In genomic region chr22:39763276-39763675, GRCh38 we compare ENCODE assay signal across 29 cellular contexts.
"Had no signal": no experiment of that assay in that cellular context is flagged by ENCODE, and none has a peak within 500 bp of the region (broad histone marks: within the 10 kb centered on the region; RNA-seq: fewer than 3 reads in every experiment).

No MANE protein-coding gene starts in this region.

- H3K4me3 ChIP-seq: ovary, prostate gland, right lobe of liver, sigmoid colon, stomach, thoracic aorta, thyroid gland, tibial nerve, upper lobe of left lung, vagina had no signal

- H3K36me3 ChIP-seq: ovary, prostate gland, right lobe of liver, sigmoid colon, stomach, thoracic aorta, thyroid gland, tibial nerve, upper lobe of left lung, vagina had no signal

- H3K9me3 ChIP-seq: ovary, prostate gland, right lobe of liver, stomach, thoracic aorta, thyroid gland, upper lobe of left lung, vagina had no signal

- H3K27ac Mint-ChIP-seq: naive B cell; naive thymus-derived CD8-positive, alpha-beta T cell; natural killer cell treated with Interleukin-12 subunit alpha and Interleukin-12 subunit beta and Interleukin-15 and Interleukin-18, amount 100 ng/mL, for 72 hours; nephron progenitor cell; stimulated activated effector memory CD8-positive, alpha-beta T cell treated with anti-CD3 and anti-CD28 coated beads, Interleukin-12 subunit alpha, Interleukin-12 subunit beta, amount 100 ng/mL, for 72 hours; stimulated activated naive B cell treated with anti-CD40 and anti-IgM and Interleukin-4, amounts not matched to agents 10 μg/mL and 1 μg/mL and 100 μg/mL, for 72 hours; stimulated activated naive CD8-positive, alpha-beta T cell treated with anti-CD3 and anti-CD28 coated beads, Interleukin-15, Interleukin-2, amounts not matched to agents 100 ng/mL and 50 ng/mL, for 24 hours had no signal

- H3K36me3 Mint-ChIP-seq: naive thymus-derived CD8-positive, alpha-beta T cell; natural killer cell treated with Interleukin-12 subunit alpha and Interleukin-12 subunit beta and Interleukin-15 and Interleukin-18, amount 100 ng/mL, for 72 hours; stimulated activated effector memory CD8-positive, alpha-beta T cell treated with anti-CD3 and anti-CD28 coated beads, Interleukin-12 subunit alpha, Interleukin-12 subunit beta, amount 100 ng/mL, for 72 hours; stimulated activated naive B cell treated with anti-CD40 and anti-IgM and Interleukin-4, amounts not matched to agents 10 μg/mL and 1 μg/mL and 100 μg/mL, for 72 hours had no signal

- H3K9me3 Mint-ChIP-seq: naive thymus-derived CD8-positive, alpha-beta T cell; natural killer cell treated with Interleukin-12 subunit alpha and Interleukin-12 subunit beta and Interleukin-15 and Interleukin-18, amount 100 ng/mL, for 72 hours; neural crest cell; stimulated activated effector memory CD8-positive, alpha-beta T cell treated with anti-CD3 and anti-CD28 coated beads, Interleukin-12 subunit alpha, Interleukin-12 subunit beta, amount 100 ng/mL, for 72 hours; stimulated activated naive B cell treated with anti-CD40 and anti-IgM and Interleukin-4, amounts not matched to agents 10 μg/mL and 1 μg/mL and 100 μg/mL, for 72 hours; stimulated activated naive CD8-positive, alpha-beta T cell treated with anti-CD3 and anti-CD28 coated beads, Interleukin-15, Interleukin-2, amounts not matched to agents 100 ng/mL and 50 ng/mL, for 24 hours had no signal

- H3K4me1 Mint-ChIP-seq: nephron progenitor cell; stimulated activated effector memory CD8-positive, alpha-beta T cell treated with anti-CD3 and anti-CD28 coated beads, Interleukin-12 subunit alpha, Interleukin-12 subunit beta, amount 100 ng/mL, for 72 hours had no signal

- H3K27ac ChIP-seq: ovary, parathyroid adenoma, prostate gland, right lobe of liver, sigmoid colon, stomach, thoracic aorta, thyroid gland, tibial nerve, upper lobe of left lung, vagina had no signal

- ATAC-seq: naive thymus-derived CD8-positive, alpha-beta T cell; natural killer cell treated with Interleukin-12 subunit alpha and Interleukin-12 subunit beta and Interleukin-15 and Interleukin-18, amount 100 ng/mL, for 72 hours; right cardiac atrium; right lobe of liver; stimulated activated effector memory CD8-positive, alpha-beta T cell treated with anti-CD3 and anti-CD28 coated beads, Interleukin-12 subunit alpha, Interleukin-12 subunit beta, amount 100 ng/mL, for 72 hours; stimulated activated naive B cell treated with anti-CD40 and anti-IgM and Interleukin-4, amounts not matched to agents 10 μg/mL and 1 μg/mL and 100 μg/mL, for 72 hours had no signal

- DNase-seq: naive B cell; naive thymus-derived CD8-positive, alpha-beta T cell; nephron progenitor cell; occipital lobe; ovary; posterior cingulate gyrus; right cardiac atrium; right lobe of liver; sigmoid colon; small intestine; stimulated activated CD4-positive, alpha-beta T cell treated with anti-CD3 and anti-CD28 coated beads, Interleukin-15, amount 100 ng/mL, for 24 hours; stimulated activated CD4-positive, alpha-beta T cell treated with anti-CD3 and anti-CD28 coated beads, Interleukin-2, amount 100 ng/mL, for 24 hours; stimulated activated CD4-positive, alpha-beta T cell treated with anti-CD3 and anti-CD28 coated beads, Interleukin-2, amount 100 ng/mL, for 48 hours; stimulated activated CD4-positive, alpha-beta T cell treated with anti-CD3 and anti-CD28 coated beads, Interleukin-4, amount 100 ng/mL, for 24 hours; stimulated activated naive B cell treated with anti-CD40 and anti-IgM and Interleukin-4, amounts not matched to agents 10 μg/mL and 1 μg/mL and 100 μg/mL, for 72 hours; stimulated activated naive CD4-positive, alpha-beta T cell treated with Interleukin-2 at 50 U/mL for 16 hours; stomach; thyroid gland; trophoblast cell; upper lobe of left lung had no signal

- H3K79me2 ChIP-seq: parathyroid adenoma had no signal

- H3K27me3 Mint-ChIP-seq: stimulated activated naive B cell treated with anti-CD40 and anti-IgM and Interleukin-4, amounts not matched to agents 10 μg/mL and 1 μg/mL and 100 μg/mL, for 72 hours had no signal

- H2AFZ ChIP-seq: parathyroid adenoma had no signal

- H3K27me3 ChIP-seq: ovary, right lobe of liver, sigmoid colon, stomach, thyroid gland, tibial nerve, upper lobe of left lung, vagina had no signal

- H3K4me1 ChIP-seq: parathyroid adenoma, prostate gland, right lobe of liver, sigmoid colon, stomach, thyroid gland, tibial nerve, upper lobe of left lung, vagina had no signal

- H3K4me3 Mint-ChIP-seq: naive B cell; naive thymus-derived CD8-positive, alpha-beta T cell; natural killer cell treated with Interleukin-12 subunit alpha and Interleukin-12 subunit beta and Interleukin-15 and Interleukin-18, amount 100 ng/mL, for 72 hours; nephron progenitor cell; neural crest cell; stimulated activated effector memory CD8-positive, alpha-beta T cell treated with anti-CD3 and anti-CD28 coated beads, Interleukin-12 subunit alpha, Interleukin-12 subunit beta, amount 100 ng/mL, for 72 hours; stimulated activated naive B cell treated with anti-CD40 and anti-IgM and Interleukin-4, amounts not matched to agents 10 μg/mL and 1 μg/mL and 100 μg/mL, for 72 hours; stimulated activated naive CD8-positive, alpha-beta T cell treated with anti-CD3 and anti-CD28 coated beads, Interleukin-15, Interleukin-2, amounts not matched to agents 100 ng/mL and 50 ng/mL, for 24 hours had no signal
